In genomic region chr16:22030087-22030812, GRCh38 we compare ENCODE assay signal across 2 cellular contexts.
TF ChIP-seq lines count a peak whose summit lies in the region.

No MANE protein-coding gene starts in this region.

TF ChIP-seq in WTC11, 78 proteins besides CTCF, POLR2A, EP300 and RAD21 (continued from another document):
- no peak for TF ChIP-seq ZNF425 (CRISPR knock-in tag; conservative IDR thresholded peaks at IDR 0.05)
- TF ChIP-seq ATF1 (CRISPR knock-in tag; IDR thresholded peaks at IDR 0.05) = no peak

TF ChIP-seq in HepG2, 621 proteins besides CTCF, POLR2A, EP300 and RAD21 (continued from another document and continues in another):
- no peak for TF ChIP-seq SCMH1 (CRISPR knock-in tag; IDR thresholded peaks at IDR 0.05; ENCODE audit: borderline replicate concordance)
- peak; percentile 47; the same call in 1 of the 2 replicates for TF ChIP-seq ZNF792 (CRISPR knock-in tag; IDR thresholded peaks at IDR 0.05)
- 0 out of 2 replicates have a peak, but pooled peaks have one; percentile 74 for TF ChIP-seq SSRP1 (CRISPR knock-in tag; IDR thresholded peaks at IDR 0.05)
- TF ChIP-seq HNF4G (IDR thresholded peaks at IDR 0.05; ENCODE audit: borderline replicate concordance, low read depth, low read length) = peak; percentile 45; the same call in 1 of the 2 replicates
- no peak for TF ChIP-seq HNF4G (CRISPR knock-in tag; IDR thresholded peaks at IDR 0.05; ENCODE audit: borderline replicate concordance, low read depth)
- TF ChIP-seq MEIS2 (CRISPR knock-in tag; IDR thresholded peaks at IDR 0.05) = no peak
- no peak for TF ChIP-seq BCL6 (CRISPR knock-in tag; IDR thresholded peaks at IDR 0.05)
- TF ChIP-seq ZMYM2 (CRISPR knock-in tag; IDR thresholded peaks at IDR 0.05) = 0 out of 2 replicates have a peak, but pooled peaks have one; percentile 27
- no peak for TF ChIP-seq AHR (CRISPR knock-in tag; IDR thresholded peaks at IDR 0.05)
- no peak for TF ChIP-seq RBM39 (IDR thresholded peaks at IDR 0.05; ENCODE audit: low read depth, low read length, poor library complexity, severe bottlenecking)
- TF ChIP-seq ZNF101 (CRISPR knock-in tag; IDR thresholded peaks at IDR 0.05; ENCODE audit: borderline replicate concordance, low read depth) = no peak
- no peak for TF ChIP-seq SIX4 (CRISPR knock-in tag; IDR thresholded peaks at IDR 0.05)
- no peak for TF ChIP-seq KLF13 (CRISPR knock-in tag; IDR thresholded peaks at IDR 0.05)
- TF ChIP-seq HCFC1 (IDR thresholded peaks at IDR 0.05; ENCODE audit: low read depth, low read length) = no peak
- no peak for TF ChIP-seq TBL1XR1 (IDR thresholded peaks at IDR 0.05; ENCODE audit: borderline replicate concordance, low read length, partially characterized antibody)
- TF ChIP-seq LBX2 (CRISPR knock-in tag; IDR thresholded peaks at IDR 0.05; ENCODE audit: borderline replicate concordance) = no peak
- TF ChIP-seq MTF2 (CRISPR knock-in tag; IDR thresholded peaks at IDR 0.05; ENCODE audit: borderline replicate concordance) = peak; percentile 65; the same call in 1 of the 2 replicates
- no peak for TF ChIP-seq ZNF17 (CRISPR knock-in tag; IDR thresholded peaks at IDR 0.05)
- TF ChIP-seq ZBTB40 (IDR thresholded peaks at IDR 0.05) = no peak
- no peak for TF ChIP-seq ZBTB40 (CRISPR knock-in tag; IDR thresholded peaks at IDR 0.05)
- TF ChIP-seq PBX2 (CRISPR knock-in tag; IDR thresholded peaks at IDR 0.05) = no peak
- TF ChIP-seq ZNF333 (CRISPR knock-in tag; IDR thresholded peaks at IDR 0.05; ENCODE audit: borderline replicate concordance) = no peak
- TF ChIP-seq THRA (CRISPR knock-in tag; IDR thresholded peaks at IDR 0.05; ENCODE audit: borderline replicate concordance) = 0 out of 2 replicates have a peak, but pooled peaks have one; percentile 23
- TF ChIP-seq ZSCAN30 (CRISPR knock-in tag; IDR thresholded peaks at IDR 0.05) = no peak
- no peak for TF ChIP-seq CREB3 (CRISPR knock-in tag; IDR thresholded peaks at IDR 0.05)
- 0 out of 2 replicates have a peak, but pooled peaks have one; percentile 51 for TF ChIP-seq TRIM24 (CRISPR knock-in tag; IDR thresholded peaks at IDR 0.05)
- no peak for TF ChIP-seq MLXIP (CRISPR knock-in tag; IDR thresholded peaks at IDR 0.05; ENCODE audit: borderline replicate concordance)
- TF ChIP-seq KDM3A (CRISPR knock-in tag; IDR thresholded peaks at IDR 0.05; ENCODE audit: low read depth) = 0 out of 2 replicates have a peak, but pooled peaks have one; percentile 33
- no peak for TF ChIP-seq ZNF432 (CRISPR knock-in tag; IDR thresholded peaks at IDR 0.05; ENCODE audit: borderline replicate concordance)
- no peak for TF ChIP-seq ZFAT (CRISPR knock-in tag; conservative IDR thresholded peaks at IDR 0.05)
- no peak for TF ChIP-seq FLYWCH1 (CRISPR knock-in tag; IDR thresholded peaks at IDR 0.05)
- TF ChIP-seq MTA3 (CRISPR knock-in tag; IDR thresholded peaks at IDR 0.05) = no peak
- TF ChIP-seq TARDBP (CRISPR knock-in tag; IDR thresholded peaks at IDR 0.05) = peak; percentile 27; the same call in 1 of the 2 replicates
- TF ChIP-seq SP5 (CRISPR knock-in tag; IDR thresholded peaks at IDR 0.05; ENCODE audit: borderline replicate concordance, low read depth) = no peak
- no peak for TF ChIP-seq POGZ (CRISPR knock-in tag; IDR thresholded peaks at IDR 0.05)
- TF ChIP-seq ARNT (IDR thresholded peaks at IDR 0.05) = no peak
- TF ChIP-seq IKZF1 (IDR thresholded peaks at IDR 0.05) = no peak
- TF ChIP-seq GRHL1 (CRISPR knock-in tag; conservative IDR thresholded peaks at IDR 0.05) = no peak
- peak; percentile 59; the same call in 1 of the 2 replicates for TF ChIP-seq SMYD3 (CRISPR knock-in tag; IDR thresholded peaks at IDR 0.05)
- TF ChIP-seq TIGD3 (CRISPR knock-in tag; IDR thresholded peaks at IDR 0.05; ENCODE audit: borderline replicate concordance) = no peak
- no peak for TF ChIP-seq CENPT (CRISPR knock-in tag; IDR thresholded peaks at IDR 0.05; ENCODE audit: low read depth)
- no peak for TF ChIP-seq KLF9 (CRISPR knock-in tag; IDR thresholded peaks at IDR 0.05; ENCODE audit: low read depth)
- TF ChIP-seq ATAD3A (CRISPR knock-in tag; IDR thresholded peaks at IDR 0.05) = no peak
- TF ChIP-seq SPEN (CRISPR knock-in tag; IDR thresholded peaks at IDR 0.05; ENCODE audit: low read depth) = no peak
- TF ChIP-seq KLF16 (CRISPR knock-in tag; IDR thresholded peaks at IDR 0.05) = 0 out of 4 replicates have a peak, but pooled peaks of 1 of the 2 experiments have one; percentile 42
- TF ChIP-seq THAP11 (CRISPR knock-in tag; IDR thresholded peaks at IDR 0.05) = no peak
- peak; percentile 67; the same call in 1 of the 2 replicates for TF ChIP-seq ZKSCAN8 (CRISPR knock-in tag; IDR thresholded peaks at IDR 0.05; ENCODE audit: borderline replicate concordance)
